1 cellular context compared by ENCODE assay signal in the genomic region with DNA sequence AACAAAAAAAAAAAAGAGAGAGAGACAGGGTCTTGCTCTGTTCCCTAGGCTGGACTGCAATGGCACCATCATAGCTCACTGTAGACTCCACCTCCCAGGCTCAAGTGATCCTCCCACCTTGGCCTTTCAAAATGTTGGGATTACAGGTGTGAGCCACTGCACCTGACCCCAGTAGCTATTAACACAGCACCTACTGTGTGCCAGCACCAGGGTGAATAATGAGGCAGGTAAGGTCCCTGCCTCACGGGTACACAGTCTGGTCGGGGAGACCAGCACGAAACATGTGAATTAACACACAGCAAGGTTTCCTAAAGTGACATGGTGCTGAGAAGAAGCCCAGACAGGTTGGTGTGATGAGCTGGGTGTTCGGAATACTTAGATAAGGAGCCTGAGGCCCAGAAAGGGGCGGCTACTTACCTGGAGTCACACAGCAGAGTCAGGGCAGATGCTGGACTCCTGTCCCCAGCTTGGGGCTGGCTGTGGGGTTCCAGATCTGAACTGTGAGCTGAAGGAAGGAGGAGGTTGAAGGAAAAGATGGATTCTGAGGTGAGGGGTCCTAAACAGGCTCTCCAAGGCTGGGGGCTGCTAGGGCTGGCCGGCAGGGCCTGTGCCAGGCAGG.
TF ChIP-seq lines count a peak whose summit lies in the region.

No MANE protein-coding gene starts in this region.

TF ChIP-seq in HepG2, 621 proteins besides CTCF, POLR2A, EP300 and RAD21:
- TF ChIP-seq ZNF768 (CRISPR knock-in tag; IDR thresholded peaks at IDR 0.05) (peak; percentile 90), UBTF (CRISPR knock-in tag; IDR thresholded peaks at IDR 0.05) (no peak), ZKSCAN1 (IDR thresholded peaks at IDR 0.05; ENCODE audit: low read length) (peak; percentile 67; the same call in 1 of the 2 replicates)
TF ChIP-seq in HepG2: peak in this region for 2.
